In the genomic region with DNA sequence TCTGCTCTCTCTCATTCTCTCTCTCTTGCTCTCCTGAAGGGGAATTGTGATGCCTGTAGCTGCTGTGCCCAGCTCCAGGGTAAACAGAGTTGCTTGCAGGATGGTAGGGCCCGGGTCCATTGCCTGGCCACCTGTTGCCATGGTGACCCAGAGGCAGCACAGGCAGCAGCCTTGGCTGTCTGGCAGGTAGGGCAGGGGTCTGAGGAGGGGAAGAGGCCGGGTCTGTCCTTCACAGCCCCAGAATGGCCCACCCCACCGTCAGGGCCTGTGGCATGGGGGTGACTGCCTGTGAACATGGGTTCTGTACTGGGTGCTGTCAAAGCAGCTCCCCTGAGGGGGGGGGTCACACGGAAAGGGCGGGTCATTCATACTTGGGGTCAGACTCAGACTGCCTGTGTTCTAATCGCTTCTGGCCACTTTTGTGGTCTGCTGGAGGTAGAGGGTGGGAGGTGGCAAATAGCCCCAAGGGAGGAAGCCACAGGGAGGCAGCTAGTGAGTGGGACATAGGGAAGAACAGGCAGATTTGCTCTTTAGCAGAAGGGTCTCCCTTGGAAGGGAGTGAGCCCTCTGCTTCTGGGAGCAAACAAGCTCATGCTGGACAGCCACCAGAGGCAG, we compare ENCODE assay signal across 1 cellular context.
TF ChIP-seq lines count a peak whose summit lies in the region.

No MANE protein-coding gene starts in this region.

TF ChIP-seq in HCT116, 20 proteins besides CTCF, POLR2A, EP300 and RAD21:
- no peak for TF ChIP-seq ATF3 (IDR thresholded peaks at IDR 0.05)
- TF ChIP-seq EGR1 (IDR thresholded peaks at IDR 0.05; ENCODE audit: low read depth) = no peak
- no peak for TF ChIP-seq POLR2AphosphoS5 (IDR thresholded peaks at IDR 0.05; ENCODE audit: low read depth, low read length)
- no peak for TF ChIP-seq TCF7L2 (IDR thresholded peaks at IDR 0.05; ENCODE audit: borderline replicate concordance, extremely low read depth, insufficient read depth, insufficient read length)
- TF ChIP-seq ZNF274 (IDR thresholded peaks at IDR 0.05; ENCODE audit: low read depth, low read length) = no peak
- TF ChIP-seq MAX (IDR thresholded peaks at IDR 0.05) = no peak
- no peak for TF ChIP-seq CBX3 (IDR thresholded peaks at IDR 0.05; ENCODE audit: low read depth)
- no peak for TF ChIP-seq REST (IDR thresholded peaks at IDR 0.05; ENCODE audit: low read depth)
- no peak for TF ChIP-seq ELF1 (IDR thresholded peaks at IDR 0.05; ENCODE audit: borderline replicate concordance, low read depth)
- no peak for TF ChIP-seq EZH2 (IDR thresholded peaks at IDR 0.05)
- TF ChIP-seq SRF (IDR thresholded peaks at IDR 0.05; ENCODE audit: low read depth) = no peak
- TF ChIP-seq CEBPB (IDR thresholded peaks at IDR 0.05; ENCODE audit: low read depth) = no peak
- TF ChIP-seq SIN3A (IDR thresholded peaks at IDR 0.05; ENCODE audit: low read depth) = no peak
- TF ChIP-seq SP1 (IDR thresholded peaks at IDR 0.05; ENCODE audit: low read depth) = no peak
- no peak for TF ChIP-seq EZH2phosphoT487 (IDR thresholded peaks at IDR 0.05; ENCODE audit: borderline replicate concordance)
- no peak for TF ChIP-seq YY1 (IDR thresholded peaks at IDR 0.05; ENCODE audit: extremely low read depth, insufficient replicate concordance, low read depth, low read length)
- TF ChIP-seq ZFX (IDR thresholded peaks at IDR 0.05) = no peak
- TF ChIP-seq FOSL1 (IDR thresholded peaks at IDR 0.05; ENCODE audit: low read depth) = no peak
- TF ChIP-seq, protein P1, sequence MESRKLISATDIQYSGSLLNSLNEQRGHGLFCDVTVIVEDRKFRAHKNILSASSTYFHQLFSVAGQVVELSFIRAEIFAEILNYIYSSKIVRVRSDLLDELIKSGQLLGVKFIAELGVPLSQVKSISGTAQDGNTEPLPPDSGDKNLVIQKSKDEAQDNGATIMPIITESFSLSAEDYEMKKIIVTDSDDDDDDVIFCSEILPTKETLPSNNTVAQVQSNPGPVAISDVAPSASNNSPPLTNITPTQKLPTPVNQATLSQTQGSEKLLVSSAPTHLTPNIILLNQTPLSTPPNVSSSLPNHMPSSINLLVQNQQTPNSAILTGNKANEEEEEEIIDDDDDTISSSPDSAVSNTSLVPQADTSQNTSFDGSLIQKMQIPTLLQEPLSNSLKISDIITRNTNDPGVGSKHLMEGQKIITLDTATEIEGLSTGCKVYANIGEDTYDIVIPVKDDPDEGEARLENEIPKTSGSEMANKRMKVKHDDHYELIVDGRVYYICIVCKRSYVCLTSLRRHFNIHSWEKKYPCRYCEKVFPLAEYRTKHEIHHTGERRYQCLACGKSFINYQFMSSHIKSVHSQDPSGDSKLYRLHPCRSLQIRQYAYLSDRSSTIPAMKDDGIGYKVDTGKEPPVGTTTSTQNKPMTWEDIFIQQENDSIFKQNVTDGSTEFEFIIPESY (IDR thresholded peaks at IDR 0.05; ENCODE audit: extremely low read depth, insufficient replicate concordance, low read length) = no peak
